8 cellular contexts compared by ENCODE assay signal in genomic region chr14:24080888-24081738, GRCh38. TPM values are rescaled to one million over a fixed set of nuclear protein-coding genes. Genes with fewer than 3 reads are reported as not detected.
DNase-seq lines count a peak whose midpoint lies in the region; ATAC-seq lines count a peak whose summit lies in the region.

No MANE protein-coding gene starts in this region.

- CTCF ChIA-PET in naive thymus-derived CD4-positive, alpha-beta T cell (lab: Charles Lee) = interaction anchor here (0.7 to 6.2 kb wide), 9 partner anchors 10 to 492 kb away, joined by 3 to 49 read pairs (median 5); partner anchors contain the start of genes PCK2 and TINF2

- intact Hi-C loops in naive thymus-derived CD4-positive, alpha-beta T cell (cut with micrococcal nuclease) = loop anchor here (1.0 to 2.0 kb wide), 7 partner anchors 9 to 514 kb away; partner anchors contain the start of genes PCK2 (in 2 of the 2), AP1G2 (in 1 of the 2), DCAF11 (in 1 of the 2) and EMC9 (in 1 of the 2)

- H4K20me1 ChIP-seq in BLaER1 = no peaks in the 10 kb centered on the region

- H3K4me1 Mint-ChIP-seq in naive thymus-derived CD4-positive, alpha-beta T cell = peaks cover 16 to 20% (median 18%) of the 10 kb centered on the region in 7 donors

- H3K27ac ChIP-seq in BLaER1 = peak overlapping the region; percentile 87
- peak overlapping the region; percentile 75 for H3K27ac ChIP-seq in naive thymus-derived CD4-positive, alpha-beta T cell (ENCODE audit: low read depth, low read length)

- no peaks in the 10 kb centered on the region for H3K9me3 Mint-ChIP-seq in naive thymus-derived CD4-positive, alpha-beta T cell

- peak overlapping the region; percentile 87 for H3K4me2 ChIP-seq in BLaER1

- no peaks in the 10 kb centered on the region for H3K36me3 ChIP-seq in BLaER1
- no peaks in the 10 kb centered on the region for H3K36me3 ChIP-seq in naive thymus-derived CD4-positive, alpha-beta T cell (ENCODE audit: control insufficient read depth in 2 of 3, insufficient read depth in 3 of 3, low read length in 3 of 3)

- H3K27ac Mint-ChIP-seq in naive thymus-derived CD4-positive, alpha-beta T cell = peak overlapping the region; percentile 32 to 92 (median 85)

- peak; percentile 90 for DNase-seq in NCI-H82 (lab: John Stamatoyannopoulos, UW)
- peak; percentile 66 for DNase-seq in activated T-cell treated with anti-CD3 and anti-CD28 coated beads for 48 hours (ENCODE audit: low read depth)
- peak; percentile 46 to 75 (median 72) for DNase-seq in naive thymus-derived CD4-positive, alpha-beta T cell
- DNase-seq in stimulated activated naive CD4-positive, alpha-beta T cell (lab: John Stamatoyannopoulos, UW) = peak; percentile 22 to 80 (median 62)

- H3K4me3 ChIP-seq in BLaER1 = peak overlapping the region; percentile 81
- peak overlapping the region; percentile 82 for H3K4me3 ChIP-seq in naive thymus-derived CD4-positive, alpha-beta T cell (ENCODE audit: low read length)

- H3K9ac ChIP-seq in BLaER1 = peak overlapping the region; percentile 82

- H3K27me3 ChIP-seq in BLaER1 = peaks cover 9% of the 10 kb centered on the region; the same call in 1 of the 2 replicates
- H3K27me3 ChIP-seq in naive thymus-derived CD4-positive, alpha-beta T cell (ENCODE audit: control insufficient read depth in 2 of 2, insufficient read depth in 2 of 2, low read length in 2 of 2) = no peaks in the 10 kb centered on the region

- no peaks in the 10 kb centered on the region for H3K36me3 Mint-ChIP-seq in naive thymus-derived CD4-positive, alpha-beta T cell

- ATAC-seq in GM19035 (IDR thresholded peaks at IDR 0.05; ENCODE audit: unreplicated experiment) (peak; percentile 87), HG03175 (IDR thresholded peaks at IDR 0.05; ENCODE audit: unreplicated experiment) (peak; percentile 80), esophagus mucosa (peak; percentile 81)
- peak; percentile 92 for ATAC-seq in naive thymus-derived CD4-positive, alpha-beta T cell

- POLR2A ChIA-PET in naive thymus-derived CD4-positive, alpha-beta T cell (lab: Charles Lee) = interaction anchor here (0.7 to 5.1 kb wide), 23 partner anchors 9 to 376 kb away, joined by 3 to 80 read pairs (median 4); partner anchors contain the start of genes CARMIL3, CPNE6, DCAF11 and DHRS4

- no peaks in the 10 kb centered on the region for H3K9me3 ChIP-seq in BLaER1
- H3K9me3 ChIP-seq in naive thymus-derived CD4-positive, alpha-beta T cell (ENCODE audit: control insufficient read depth in 2 of 3, low read length in 3 of 3) = no peaks in the 10 kb centered on the region

- H3K4me1 ChIP-seq in BLaER1 = peaks cover 56% of the 10 kb centered on the region
- peaks cover 7 to 14% of the 10 kb centered on the region in 2 donors for H3K4me1 ChIP-seq in naive thymus-derived CD4-positive, alpha-beta T cell (ENCODE audit: control insufficient read depth in 2 of 2, insufficient read depth in 2 of 2, low read length in 2 of 2)

- peaks cover 0 to 20% (median 0%) of the 10 kb centered on the region in 5 donors for H3K27me3 Mint-ChIP-seq in naive thymus-derived CD4-positive, alpha-beta T cell

- H3K4me3 Mint-ChIP-seq in naive thymus-derived CD4-positive, alpha-beta T cell = peak overlapping the region; percentile 80 to 90 (median 86)

RNA-seq across cellular contexts. Expression of gene CPNE6, which starts 9.8 kb away (rescaled TPM):
- total RNA-seq in esophagus mucosa = not detected
- under 1 TPM in 1 of 5 experiments, not detected in 4; 0.12 TPM for total RNA-seq in naive thymus-derived CD4-positive, alpha-beta T cell
- polyA plus RNA-seq in naive thymus-derived CD4-positive, alpha-beta T cell = not detected

RNA-seq across cellular contexts. Expression of gene PCK2, which starts 13.0 kb away (rescaled TPM):
- total RNA-seq in esophagus mucosa = 44.4 TPM
- 10 to 100 TPM in 4 of 5 experiments, 1 to 10 TPM in 1; 9.1 to 56.2 (median 14.4) TPM for total RNA-seq in naive thymus-derived CD4-positive, alpha-beta T cell
- 10 to 100 TPM in 1 of 2 donors, 1 to 10 TPM in 1; 7.2 to 14.5 TPM for polyA plus RNA-seq in naive thymus-derived CD4-positive, alpha-beta T cell

RNA-seq across cellular contexts. Expression of gene CARMIL3, which starts 29.3 kb away (rescaled TPM):
- total RNA-seq in esophagus mucosa = 0.48 TPM
- total RNA-seq in naive thymus-derived CD4-positive, alpha-beta T cell = 1 to 10 TPM in 2 of 5 experiments, under 1 TPM in 3; 0.08 to 1.7 (median 0.27) TPM
- not detected for polyA plus RNA-seq in naive thymus-derived CD4-positive, alpha-beta T cell

RNA-seq across cellular contexts. Expression of gene DCAF11, which starts 33.5 kb away (rescaled TPM):
- 48.2 TPM for total RNA-seq in esophagus mucosa
- total RNA-seq in naive thymus-derived CD4-positive, alpha-beta T cell = 10 to 100 TPM; 71.9 to 90.1 (median 83.3) TPM
- polyA plus RNA-seq in naive thymus-derived CD4-positive, alpha-beta T cell = 10 to 100 TPM; 69.1 to 97.0 TPM

RNA-seq across cellular contexts. Expression of gene NRL, which starts 33.6 kb away (rescaled TPM):
- 1.1 TPM for total RNA-seq in esophagus mucosa
- total RNA-seq in naive thymus-derived CD4-positive, alpha-beta T cell = 1 to 10 TPM; 2.1 to 4.5 (median 3.8) TPM
- 1 to 10 TPM; 2.2 to 2.6 TPM for polyA plus RNA-seq in naive thymus-derived CD4-positive, alpha-beta T cell

Comparison
In these comparisons a context has a peak if more than half of its experiments do, and no peak if none do; other contexts are left out.
1. Peak in every context shown above with its lines: DNase-seq, ATAC-seq, H3K4me3 ChIP-seq and H3K27ac ChIP-seq.